ENCODE assay signal across 9 cellular contexts in the genomic region with DNA sequence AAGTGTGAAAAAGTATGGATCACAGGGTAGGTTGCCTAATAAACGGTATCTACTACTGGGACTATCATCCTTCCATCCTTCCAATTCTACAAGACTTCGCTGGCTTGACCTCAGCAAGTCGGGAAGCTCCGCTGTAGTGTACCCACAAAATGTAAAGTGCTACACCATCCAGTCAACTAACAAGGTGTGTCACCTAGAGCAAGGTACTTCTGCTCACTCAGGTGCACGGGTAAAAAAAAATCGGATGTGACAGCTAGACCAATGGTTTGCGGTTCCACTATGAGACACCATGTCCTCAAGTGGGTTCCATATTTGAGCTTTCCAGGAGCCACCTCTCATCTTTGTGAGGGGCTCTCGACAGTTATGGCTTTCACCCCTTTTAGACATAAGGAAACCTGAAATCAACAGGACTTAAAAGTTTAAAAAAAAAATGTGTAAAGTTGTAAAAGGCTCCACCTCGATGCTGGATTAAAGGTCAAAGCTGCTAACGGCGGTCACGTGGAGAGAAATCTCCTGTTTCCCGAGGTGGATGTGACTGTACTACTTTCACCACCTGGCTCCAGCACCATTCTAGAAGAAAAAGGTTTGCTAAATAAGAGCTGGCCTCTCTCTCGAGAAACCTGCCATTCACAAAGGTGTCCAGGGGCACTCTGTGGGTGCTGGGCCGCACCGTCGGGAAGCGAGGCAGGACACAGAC. TPM values are rescaled to one million over a fixed set of nuclear protein-coding genes. Genes with fewer than 3 reads are reported as not detected.
A peak's percentile ranks its signal among the peaks of the same experiment; 100 is the strongest.
DNase-seq lines count a peak whose midpoint lies in the region; ATAC-seq and TF ChIP-seq lines count a peak whose summit lies in the region.
"Had no signal": no experiment of that assay in that cellular context is flagged by ENCODE, and none has a peak within 500 bp of the region (broad histone marks: within the 10 kb centered on the region; RNA-seq: fewer than 3 reads in every experiment).

No MANE protein-coding gene starts in this region.

- DNase-seq in activated naive CD4-positive, alpha-beta T cell treated with Interleukin-2 at 50 U/mL for 16 hours = peak; percentile 23
- no peak for DNase-seq in activated naive CD4-positive, alpha-beta T cell (lab: John Stamatoyannopoulos, UW)
- DNase-seq in foreskin keratinocyte (no peak), smooth muscle cell (lab: John Stamatoyannopoulos, UW; ENCODE audit: unreplicated experiment) (no peak), SK-N-DZ (ENCODE audit: low spot score) (no peak)
- no peak for DNase-seq in stimulated activated CD4-positive, alpha-beta T cell treated with anti-CD3 and anti-CD28 coated beads, Interleukin-1b, Interleukin-23, amount 100 ng/mL, for 48 hours
- no peak for DNase-seq in activated CD4-positive, alpha-beta T cell treated with anti-CD3 and anti-CD28 coated beads, Interleukin-2, amount 50 U/mL, for 4 hours

- H3K9me3 ChIP-seq in smooth muscle cell (replicated peaks; ENCODE audit: low read depth) = no peaks in the 10 kb centered on the region

- no peak for ATAC-seq in foreskin keratinocyte

- H2AFZ ChIP-seq in smooth muscle cell (ENCODE audit: low read depth) = peak overlapping the region; percentile 62

- no peak for TF ChIP-seq CTCF in VCaP (conservative IDR thresholded peaks at IDR 0.05)
- TF ChIP-seq CTCF in foreskin keratinocyte (conservative IDR thresholded peaks at IDR 0.05) = no peak
- TF ChIP-seq CTCF in smooth muscle cell (IDR thresholded peaks at IDR 0.05; ENCODE audit: borderline replicate concordance, insufficient read depth, poor library complexity, severe bottlenecking) = no peak

- H3K27me3 ChIP-seq in foreskin keratinocyte (no peaks in the 10 kb centered on the region), smooth muscle cell (ENCODE audit: low read depth) (no peaks in the 10 kb centered on the region)

- peak overlapping the region; percentile 81 for H3K4me3 ChIP-seq in smooth muscle cell

- 38% methylated on average over 18 of the region's 18 CpGs for WGBS in smooth muscle cell (ENCODE audit: low lambda C conversion rate)

- peak overlapping the region; percentile 93 for H3K27ac ChIP-seq in VCaP
- H3K27ac ChIP-seq in foreskin keratinocyte = peak overlapping the region; percentile 73
- H3K27ac ChIP-seq in smooth muscle cell (ENCODE audit: low read depth) = peak overlapping the region; percentile 84

- H3K4me1 ChIP-seq in foreskin keratinocyte (peaks cover 33% of the 10 kb centered on the region), smooth muscle cell (ENCODE audit: low read depth) (peaks cover 30% of the 10 kb centered on the region)

- peak overlapping the region; percentile 95 for H3K4me2 ChIP-seq in smooth muscle cell

- H3F3A ChIP-seq in smooth muscle cell (ENCODE audit: low read depth) = peaks cover 16% of the 10 kb centered on the region

- peaks cover 8% of the 10 kb centered on the region for H3K36me3 ChIP-seq in smooth muscle cell (ENCODE audit: low read depth)

- peaks cover 38% of the 10 kb centered on the region for H4K20me1 ChIP-seq in smooth muscle cell (ENCODE audit: low read depth)

- peaks cover 54% of the 10 kb centered on the region for H3K79me2 ChIP-seq in smooth muscle cell (ENCODE audit: low read depth)

- H3K9ac ChIP-seq in smooth muscle cell (ENCODE audit: low read depth) = peak overlapping the region; percentile 94

RNA-seq across cellular contexts. Expression of a gene that starts 0.7 kb away (rescaled TPM):
- total RNA-seq in foreskin keratinocyte (57.0 and 58.0 TPM in 2 replicates), smooth muscle cell (48.1 and 48.6 TPM in 2 replicates)
- polyA plus RNA-seq in foreskin keratinocyte (89.9 and 91.1 TPM in 2 replicates), smooth muscle cell (265 and 280 TPM in 2 replicates)
- 48.0 and 60.9 TPM in 2 replicates for polyA plus RNA-seq in SK-N-DZ (2014; cell fraction: cytosol; rRNA removed)
- polyA plus RNA-seq in SK-N-DZ (2014; cell fraction: nucleus; rRNA removed) = 50.1 and 67.2 TPM in 2 replicates

RNA-seq across cellular contexts. Expression of a gene that starts 11.1 kb away (rescaled TPM):
- total RNA-seq in foreskin keratinocyte (83.8 and 90.7 TPM in 2 replicates), smooth muscle cell (39.1 and 44.9 TPM in 2 replicates)
- polyA plus RNA-seq in foreskin keratinocyte (39.6 and 49.8 TPM in 2 replicates), smooth muscle cell (20.9 and 25.8 TPM in 2 replicates)
- polyA plus RNA-seq in SK-N-DZ (2014; cell fraction: cytosol; rRNA removed) = 154 and 172 TPM in 2 replicates
- 91.9 and 101 TPM in 2 replicates for polyA plus RNA-seq in SK-N-DZ (2014; cell fraction: nucleus; rRNA removed)

RNA-seq across cellular contexts. Expression of a gene that starts 12.2 kb away (rescaled TPM):
- not detected in 2 replicates for total RNA-seq in foreskin keratinocyte
- polyA plus RNA-seq in foreskin keratinocyte = not detected in 2 replicates
- 0.40 and 0.67 TPM in 2 replicates for total RNA-seq in smooth muscle cell
- polyA plus RNA-seq in smooth muscle cell = not detected in 2 replicates
- polyA plus RNA-seq in SK-N-DZ (2014; cell fraction: cytosol; rRNA removed) = not detected in 2 replicates
- not detected in 2 replicates for polyA plus RNA-seq in SK-N-DZ (2014; cell fraction: nucleus; rRNA removed)
- total RNA-seq: glomerular endothelial cell had no signal

RNA-seq across cellular contexts. Expression of a gene that starts 24.4 kb away (rescaled TPM):
- 123 and 140 TPM in 2 replicates for total RNA-seq in foreskin keratinocyte
- polyA plus RNA-seq in foreskin keratinocyte = 195 and 213 TPM in 2 replicates
- total RNA-seq in smooth muscle cell = 151 and 171 TPM in 2 replicates
- 9.4 and 12.7 TPM in 2 replicates for polyA plus RNA-seq in smooth muscle cell
- not detected in 2 replicates for polyA plus RNA-seq in SK-N-DZ (2014; cell fraction: cytosol; rRNA removed)
- not detected in 2 replicates for polyA plus RNA-seq in SK-N-DZ (2014; cell fraction: nucleus; rRNA removed)

RNA-seq across cellular contexts. Expression of a gene that starts 50.4 kb away (rescaled TPM):
- total RNA-seq in foreskin keratinocyte = 53.7 and 64.4 TPM in 2 replicates
- 45.9 and 51.7 TPM in 2 replicates for polyA plus RNA-seq in foreskin keratinocyte
- total RNA-seq in smooth muscle cell = 25.4 and 27.6 TPM in 2 replicates
- 40.3 and 44.9 TPM in 2 replicates for polyA plus RNA-seq in smooth muscle cell
- polyA plus RNA-seq in SK-N-DZ (2014; cell fraction: cytosol; rRNA removed) = 88.1 and 93.3 TPM in 2 replicates
- polyA plus RNA-seq in SK-N-DZ (2014; cell fraction: nucleus; rRNA removed) = 237 and 372 TPM in 2 replicates
